In the genomic region with DNA sequence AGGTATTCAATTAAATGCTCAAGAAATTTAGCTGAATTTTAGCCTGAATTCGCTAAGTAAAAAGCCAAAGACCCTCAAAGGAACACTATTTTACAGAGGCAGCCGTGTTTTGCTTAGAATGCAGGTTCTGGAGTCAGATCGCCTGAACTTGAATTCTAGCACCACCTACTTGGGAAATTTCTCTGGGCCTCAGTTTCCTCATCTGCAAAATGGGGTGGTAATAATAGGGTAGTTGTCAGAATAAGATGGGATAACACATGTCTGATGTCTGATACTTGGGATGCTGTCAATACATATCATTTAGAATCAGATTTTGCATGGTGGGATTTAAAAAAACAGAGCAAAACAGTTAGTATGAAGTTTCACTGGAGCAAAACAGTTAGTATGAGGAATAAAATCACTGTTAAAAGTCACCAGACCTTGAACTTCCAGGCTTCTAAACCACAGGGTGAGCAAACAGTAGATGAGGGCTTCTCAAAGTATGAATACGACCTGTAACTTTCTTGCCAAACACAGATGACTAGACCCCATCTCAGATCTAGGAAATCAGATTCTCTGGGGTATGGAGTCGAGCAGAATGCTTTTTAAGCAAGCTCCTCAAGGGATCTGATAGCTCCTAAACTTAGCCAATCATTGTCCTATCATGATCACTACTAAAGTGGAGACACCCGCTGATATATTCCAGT, we compare ENCODE assay signal across 19 cellular contexts.
A peak's percentile ranks its signal among the peaks of the same experiment; 100 is the strongest.
DNase-seq lines count a peak whose midpoint lies in the region; ATAC-seq and TF ChIP-seq lines count a peak whose summit lies in the region.
"Had no signal": no experiment of that assay in that cellular context is flagged by ENCODE, and none has a peak within 500 bp of the region (broad histone marks: within the 10 kb centered on the region; RNA-seq: fewer than 3 reads in every experiment).

No MANE protein-coding gene starts in this region.

- intact Hi-C loops in IMR-90 (cut with micrococcal nuclease) = no loop called here

- H4K20me1 ChIP-seq in BLaER1 treated with 17β-estradiol and CSF1 and Interleukin-3, amounts not matched to agents 10 nM and 100 nM = peaks cover 0 to 10% (median 0%) of the 10 kb centered on the region in 11 experiments; a peak in 4 of 22 replicates
- H4K20me1 ChIP-seq in IMR-90 (ENCODE audit: insufficient read depth, low read length) (0 out of 2 replicates have a peak, but pooled peaks cover 5% of the 10 kb centered on the region), fibroblast of lung (ENCODE audit: control insufficient read depth, extremely low read depth, insufficient read depth, low read length) (no peaks in the 10 kb centered on the region)

- H2AK9ac ChIP-seq in IMR-90 (replicated peaks; ENCODE audit: low read depth, low read length, poor library complexity) = no peak overlapping the region

- H4K91ac ChIP-seq in IMR-90 (ENCODE audit: insufficient read depth, low read depth, low read length) = no peak overlapping the region

- H3K18ac ChIP-seq in IMR-90 (ENCODE audit: low read depth, low read length) = no peak overlapping the region

- no peak for TF ChIP-seq RAD21 in IMR-90 (IDR thresholded peaks at IDR 0.05; ENCODE audit: low read length)

- H3K27ac Mint-ChIP-seq in stimulated activated effector memory CD8-positive, alpha-beta T cell treated with anti-CD3 and anti-CD28 coated beads, Interleukin-12 subunit alpha, Interleukin-12 subunit beta, amount 100 ng/mL, for 72 hours = peak overlapping the region; percentile 73
- H3K27ac Mint-ChIP-seq: H9 had no signal

- peak overlapping the region; percentile 42 to 71 (median 56) for H3K4me2 ChIP-seq in BLaER1 treated with 17β-estradiol and CSF1 and Interleukin-3, amounts not matched to agents 10 nM and 100 nM
- H3K4me2 ChIP-seq in IMR-90 (ENCODE audit: low read depth, low read length) = no peak overlapping the region
- no peak overlapping the region for H3K4me2 ChIP-seq in fibroblast of lung (ENCODE audit: extremely low read depth, insufficient read depth, low read length)

- no peak overlapping the region for H4K8ac ChIP-seq in IMR-90 (ENCODE audit: low read depth in 2 of 2, low read length in 2 of 2)

- BruUV-seq in IMR-90 (replicated peaks; lab: Mats Ljungman, UMichigan) = no TSS peak

- peaks cover 20 to 34% (median 24%) of the 10 kb centered on the region in 10 experiments for H3K4me1 ChIP-seq in BLaER1 treated with 17β-estradiol and CSF1 and Interleukin-3, amounts not matched to agents 10 nM and 100 nM
- H3K4me1 ChIP-seq in IMR-90 (ENCODE audit: control insufficient read depth, insufficient read depth, low read length) = peaks cover 36% of the 10 kb centered on the region
- peaks cover 42% of the 10 kb centered on the region for H3K4me1 ChIP-seq in fibroblast of lung (ENCODE audit: control insufficient read depth, extremely low read depth, insufficient read depth, low read length)
- H3K4me1 ChIP-seq: Peyer's patch had no signal

- H3K4me3 ChIP-seq in BLaER1 treated with 17β-estradiol and CSF1 and Interleukin-3, amounts not matched to agents 10 nM and 100 nM = no peak overlapping the region
- H3K4me3 ChIP-seq in IMR-90 (ENCODE audit: insufficient read depth, low read depth, low read length) (no peak overlapping the region), fibroblast of lung (replicated peaks in 1 of 4; ENCODE audit: control extremely low read depth in 1 of 4, insufficient read depth in 1 of 4, low read depth in 3 of 4, low read length in 4 of 4) (no peak overlapping the region)
- H3K4me3 ChIP-seq: Peyer's patch had no signal

- CTCF ChIA-PET in IMR-90 (lab: Yijun Ruan, JAX) = no interaction called here

- H3K9me3 ChIP-seq in BLaER1 treated with 17β-estradiol and CSF1 and Interleukin-3, amounts not matched to agents 10 nM and 100 nM (replicated peaks in 1 of 11) = no peaks in the 10 kb centered on the region
- no peaks in the 10 kb centered on the region for H3K9me3 ChIP-seq in IMR-90 (ENCODE audit: control insufficient read depth, insufficient read depth, low read length)
- no peaks in the 10 kb centered on the region for H3K9me3 ChIP-seq in fibroblast of lung (ENCODE audit: control insufficient read depth, insufficient read depth, low read depth, low read length)
- H3K9me3 ChIP-seq: Caco-2, Peyer's patch had no signal

- POLR2A ChIA-PET in IMR-90 (lab: Charles Lee; ENCODE audit: unreplicated experiment) = no interaction called here

- H3K36me3 Mint-ChIP-seq in stimulated activated effector memory CD8-positive, alpha-beta T cell treated with anti-CD3 and anti-CD28 coated beads, Interleukin-12 subunit alpha, Interleukin-12 subunit beta, amount 100 ng/mL, for 72 hours = peaks cover 8% of the 10 kb centered on the region

- WGBS in IMR-90 (ENCODE audit: extremely low coverage in 2 of 2, insufficient read length in 1 of 2), 2 experiments = no CpG with 5 or more reads among the region's 6 CpGs

- H2BK20ac ChIP-seq in IMR-90 (ENCODE audit: low read depth, low read length) = no peak overlapping the region

- no peak overlapping the region for H3K9ac ChIP-seq in BLaER1 treated with 17β-estradiol and CSF1 and Interleukin-3, amounts not matched to agents 10 nM and 100 nM
- no peak overlapping the region for H3K9ac ChIP-seq in IMR-90 (ENCODE audit: low read depth, low read length)
- H3K9ac ChIP-seq in fibroblast of lung (ENCODE audit: insufficient read depth, low read length) = no peak overlapping the region

- H3K9me1 ChIP-seq in IMR-90 (ENCODE audit: insufficient read depth, low read length) = peaks cover 40% of the 10 kb centered on the region

- H3K27me3 ChIP-seq in BLaER1 treated with 17β-estradiol and CSF1 and Interleukin-3, amounts not matched to agents 10 nM and 100 nM = no peaks in the 10 kb centered on the region
- H3K27me3 ChIP-seq in IMR-90 (ENCODE audit: control insufficient read depth, insufficient read depth, low read length) (no peaks in the 10 kb centered on the region), fibroblast of lung (ENCODE audit: control insufficient read depth, insufficient read depth, low read length) (no peaks in the 10 kb centered on the region)
- H3K27me3 ChIP-seq: Peyer's patch had no signal

- H3K56ac ChIP-seq in IMR-90 (ENCODE audit: extremely low read depth, insufficient read depth, low read length) = no peak overlapping the region

- no peaks in the 10 kb centered on the region for H3K79me2 ChIP-seq in fibroblast of lung (ENCODE audit: control insufficient read depth, insufficient read depth, low read length)

- H2AFZ ChIP-seq in IMR-90 (replicated peaks; ENCODE audit: low read length, poor library complexity) (no peak overlapping the region), fibroblast of lung (ENCODE audit: low read length) (no peak overlapping the region)

- H3K36me3 ChIP-seq in BLaER1 treated with 17β-estradiol and CSF1 and Interleukin-3, amounts not matched to agents 10 nM and 100 nM = peaks cover 0 to 5% (median 0%) of the 10 kb centered on the region in 11 experiments; a peak in 1 of 22 replicates
- H3K36me3 ChIP-seq in IMR-90 (ENCODE audit: control insufficient read depth, insufficient read depth, low read length) (no peaks in the 10 kb centered on the region), fibroblast of lung (ENCODE audit: control insufficient read depth, insufficient read depth, low read length) (no peaks in the 10 kb centered on the region)
- H3K36me3 ChIP-seq: Peyer's patch had no signal

- in situ Hi-C loops in IMR-90 (cut with MboI; ENCODE audit: low sequenced_read_pairs) = no loop called here

- H3K4me1 Mint-ChIP-seq in stimulated activated effector memory CD8-positive, alpha-beta T cell treated with anti-CD3 and anti-CD28 coated beads, Interleukin-12 subunit alpha, Interleukin-12 subunit beta, amount 100 ng/mL, for 72 hours = peaks cover 64% of the 10 kb centered on the region

- TF ChIP-seq POLR2A in IMR-90 (IDR thresholded peaks at IDR 0.05; ENCODE audit: low read depth, low read length) = no peak

- no peaks in the 10 kb centered on the region for H3K9me3 Mint-ChIP-seq in stimulated activated effector memory CD8-positive, alpha-beta T cell treated with anti-CD3 and anti-CD28 coated beads, Interleukin-12 subunit alpha, Interleukin-12 subunit beta, amount 100 ng/mL, for 72 hours
- H3K9me3 Mint-ChIP-seq: H9 had no signal

- no peak overlapping the region for H3K23ac ChIP-seq in IMR-90 (ENCODE audit: low read depth, low read length)

- H3K4me3 Mint-ChIP-seq in stimulated activated effector memory CD8-positive, alpha-beta T cell treated with anti-CD3 and anti-CD28 coated beads, Interleukin-12 subunit alpha, Interleukin-12 subunit beta, amount 100 ng/mL, for 72 hours = peak overlapping the region; percentile 37
- H3K4me3 Mint-ChIP-seq: H9 had no signal

- H3K14ac ChIP-seq in IMR-90 (replicated peaks; ENCODE audit: low read depth, low read length) = no peak overlapping the region

- H3K4ac ChIP-seq in IMR-90 (ENCODE audit: low read depth, low read length) = peak overlapping the region; percentile 1; the same call in 1 of the 2 replicates

- no peak for ATAC-seq in IMR-90 (ENCODE audit: low read depth)
- ATAC-seq in stimulated activated effector memory CD8-positive, alpha-beta T cell treated with anti-CD3 and anti-CD28 coated beads, Interleukin-12 subunit alpha, Interleukin-12 subunit beta, amount 100 ng/mL, for 72 hours = peak; percentile 48
- ATAC-seq in GM19023 (IDR thresholded peaks at IDR 0.05; ENCODE audit: unreplicated experiment) = no peak
- ATAC-seq: Right ventricle myocardium inferior had no signal

- H2BK5ac ChIP-seq in IMR-90 (ENCODE audit: low read depth, low read length, poor library complexity, severe bottlenecking) = no peak overlapping the region

- no peak overlapping the region for H4K5ac ChIP-seq in IMR-90 (ENCODE audit: low read depth, low read length)

- H2BK120ac ChIP-seq in IMR-90 (ENCODE audit: low read depth, low read length) = no peak overlapping the region

- no peak overlapping the region for H2AK5ac ChIP-seq in IMR-90 (ENCODE audit: low read depth, low read length)

- TF ChIP-seq CTCF in IMR-90 (conservative IDR thresholded peaks at IDR 0.05; ENCODE audit: low read depth, low read length) (no peak), fibroblast of lung (conservative IDR thresholded peaks at IDR 0.05 in 1 of 2, IDR thresholded peaks at IDR 0.05 in 1 of 2; ENCODE audit: low read depth in 1 of 2, low read length in 2 of 2) (no peak)

- peaks cover 6 to 62% of the 10 kb centered on the region in 2 experiments; a peak in 3 of 4 replicates for H3K79me1 ChIP-seq in IMR-90 (ENCODE audit: low read depth in 1 of 2, low read length in 2 of 2)

- H3K27ac ChIP-seq in BLaER1 treated with 17β-estradiol and CSF1 and Interleukin-3, amounts not matched to agents 10 nM and 100 nM = no peak overlapping the region
- no peak overlapping the region for H3K27ac ChIP-seq in IMR-90 (ENCODE audit: insufficient read depth, low read length)
- H3K27ac ChIP-seq in fibroblast of lung (ENCODE audit: insufficient read depth, low read length) = peak overlapping the region; percentile 17
- H3K27ac ChIP-seq: Peyer's patch had no signal

- dilution Hi-C loops in IMR-90 (cut with HindIII; ENCODE audit: low sequenced_read_pairs, unreplicated experiment) = no loop called here

- DNase-seq in IMR-90 (no peak), fibroblast of lung (ENCODE audit: low read depth in 2 of 2) (no peak), NCI-H446 (lab: John Stamatoyannopoulos, UW) (no peak), RKO (ENCODE audit: low spot score) (no peak)
- no peak for DNase-seq in stimulated activated effector memory CD8-positive, alpha-beta T cell treated with anti-CD3 and anti-CD28 coated beads, Interleukin-12 subunit alpha, Interleukin-12 subunit beta, amount 100 ng/mL, for 72 hours (ENCODE audit: low spot score in 2 of 2)
- DNase-seq: ACHN; Caco-2; H9; MM.1S; NCI-H1092 treated with DMSO at 0.1 percent for 48 hours; NCI-H146; NCI-H2029 treated with DMSO at 0.1 percent for 48 hours; NCI-H2171; NCI-H748 treated with DMSO at 0.1 percent for 48 hours; NK-92 treated with Interleukin-12 subunit alpha and Interleukin-12 subunit beta, amount 100 ng/mL, for 24 hours; Peyer's patch had no signal

- no peak overlapping the region for H2BK15ac ChIP-seq in IMR-90 (ENCODE audit: low read depth, low read length)

Comparison
In these comparisons a context has a peak if more than half of its experiments do, and no peak if none do; other contexts are left out.
1. H3K4me2 ChIP-seq: peak in BLaER1 treated with 17β-estradiol and CSF1 and Interleukin-3, amounts not matched to agents 10 nM and 100 nM (11 of 11); none in IMR-90 (single experiment) and fibroblast of lung (single experiment).